ENCODE assay signal across 21 cellular contexts in the genomic region with DNA sequence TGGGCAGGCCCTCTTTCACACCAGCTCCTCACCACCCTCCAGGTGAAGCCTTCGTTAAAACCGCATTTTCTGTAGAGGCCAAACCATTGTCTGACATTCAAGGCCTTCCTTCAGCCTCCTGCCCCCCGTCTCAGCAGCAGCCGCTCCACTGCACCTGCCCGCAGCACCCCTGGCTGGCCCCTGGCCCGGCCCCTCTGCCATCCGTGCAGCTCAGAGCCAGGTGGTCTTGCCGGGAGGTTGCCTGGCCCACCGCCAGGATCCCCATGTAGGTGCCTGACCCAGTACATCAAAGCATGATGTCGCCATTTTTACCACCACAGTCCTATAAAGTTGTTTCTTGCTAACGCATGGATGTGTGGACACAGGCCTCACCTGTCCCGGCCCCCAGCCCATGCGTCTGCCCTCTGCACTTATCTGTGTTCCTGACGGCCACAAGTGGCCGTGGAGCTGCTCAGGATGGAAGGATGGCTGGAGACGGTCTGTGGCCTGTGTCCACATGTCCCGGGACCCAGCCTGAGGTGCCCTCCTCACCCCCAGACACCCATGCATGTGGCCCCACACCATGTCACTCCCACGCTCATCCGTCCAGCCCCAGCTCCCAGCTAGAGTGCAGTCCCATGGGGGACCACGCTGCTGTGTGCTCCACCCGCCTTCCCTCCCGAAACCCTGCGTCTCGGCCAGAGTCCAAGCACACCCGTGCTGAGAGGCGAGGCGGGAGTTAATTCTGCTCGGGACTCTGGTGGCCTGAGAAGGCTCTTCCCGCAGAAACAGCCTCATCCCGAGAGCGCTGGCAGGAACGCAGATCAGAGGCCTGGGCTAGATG.
DNase-seq lines count a peak whose midpoint lies in the region; ATAC-seq and TF ChIP-seq lines count a peak whose summit lies in the region.
"Had no signal": no experiment of that assay in that cellular context is flagged by ENCODE, and none has a peak within 500 bp of the region (broad histone marks: within the 10 kb centered on the region; RNA-seq: fewer than 3 reads in every experiment).

No MANE protein-coding gene starts in this region.

- no peak overlapping the region for H3K4me3 Mint-ChIP-seq in brain

- DNase-seq in activated naive CD4-positive, alpha-beta T cell treated with anti-CD3 and anti-CD28 coated beads, Interleukin-2, amount 50 U/mL, for 72 hours (ENCODE audit: low spot score in 2 of 2): no peak
- no peak for DNase-seq in activated naive CD4-positive, alpha-beta T cell (lab: John Stamatoyannopoulos, UW)
- DNase-seq in RWPE1 (ENCODE audit: low spot score) (no peak), sciatic nerve (ENCODE audit: low spot score) (no peak), D341Med (ENCODE audit: low spot score) (no peak), DMS79 treated with DMSO at 0.1 percent for 48 hours (lab: John Stamatoyannopoulos, UW) (no peak)
- DNase-seq: activated gamma-delta T cell; colonic mucosa; COR-L47; HCEC 1CT; hypothalamus; KBM-7; kidney glomerular epithelial cell; mesendoderm; NCI-H1048; PC-9; stimulated activated CD4-positive, alpha-beta T cell treated with anti-CD3 and anti-CD28 coated beads, Interleukin-2, amount 100 ng/mL, for 48 hours had no signal

- CTCF ChIA-PET in RWPE1 (lab: Yijun Ruan, JAX): no interaction called here

- POLR2A ChIA-PET in RWPE1 (lab: Yijun Ruan, JAX; ENCODE audit: low non-redundant PET): no interaction called here

- no peak for ATAC-seq in activated naive CD4-positive, alpha-beta T cell treated with anti-CD3 and anti-CD28 coated beads, Interleukin-2, amount 50 U/mL, for 72 hours
- ATAC-seq in sciatic nerve (peak; percentile 19), GM18858 (IDR thresholded peaks at IDR 0.05; ENCODE audit: unreplicated experiment) (no peak)

- H3K27ac Mint-ChIP-seq in activated naive CD4-positive, alpha-beta T cell treated with anti-CD3 and anti-CD28 coated beads, Interleukin-2, amount 50 U/mL, for 72 hours: peak overlapping the region; percentile 44 to 98
- peak overlapping the region in 4 of 5 experiments; percentile 50 to 80 (median 75) for H3K27ac Mint-ChIP-seq in brain

- no peak for TF ChIP-seq CTCF in RWPE1 (conservative IDR thresholded peaks at IDR 0.05; ENCODE audit: low read depth)
- TF ChIP-seq CTCF in brain (conservative IDR thresholded peaks at IDR 0.05): no peak

- H3K4me1 Mint-ChIP-seq in brain: peaks cover 47% of the 10 kb centered on the region

- peaks cover 22 to 41% of the 10 kb centered on the region in 2 donors for H3K36me3 Mint-ChIP-seq in activated naive CD4-positive, alpha-beta T cell treated with anti-CD3 and anti-CD28 coated beads, Interleukin-2, amount 50 U/mL, for 72 hours
- H3K36me3 Mint-ChIP-seq in brain: peaks cover 30% of the 10 kb centered on the region

- intact Hi-C loops in sciatic nerve (cut with DNase I): no loop called here

- no peaks in the 10 kb centered on the region for H3K27me3 Mint-ChIP-seq in brain

- H3K9me3 Mint-ChIP-seq in activated naive CD4-positive, alpha-beta T cell treated with anti-CD3 and anti-CD28 coated beads, Interleukin-2, amount 50 U/mL, for 72 hours: no peaks in the 10 kb centered on the region
- H3K9me3 Mint-ChIP-seq in brain: no peaks in the 10 kb centered on the region

- H3K27ac ChIP-seq in RWPE1: peak overlapping the region; percentile 76
- H3K27ac ChIP-seq: colonic mucosa, PC-9, prostate gland, SK-N-MC had no signal
